10 cellular contexts compared by ENCODE assay signal in the genomic region with DNA sequence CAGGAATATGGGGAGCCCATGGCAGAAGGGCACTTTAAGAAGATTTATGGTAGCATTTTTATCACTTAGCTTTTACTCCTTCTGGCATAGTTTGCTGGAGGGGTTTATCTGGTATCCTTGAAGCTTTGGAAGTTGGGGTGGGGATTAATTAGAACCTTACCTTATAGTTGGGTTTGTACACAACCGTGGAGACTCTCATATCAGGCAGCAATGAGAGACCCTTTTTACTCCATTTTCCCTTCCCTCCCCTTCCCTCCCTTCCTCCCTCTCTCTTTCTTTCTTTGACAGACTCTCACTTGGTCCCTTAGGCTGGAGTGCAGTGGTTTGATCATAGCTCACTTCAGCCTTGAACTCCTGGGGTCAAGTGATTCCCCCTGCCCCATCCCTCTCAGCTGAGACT.
"Had no signal": no experiment of that assay in that cellular context is flagged by ENCODE, and none has a peak within 500 bp of the region (broad histone marks: within the 10 kb centered on the region; RNA-seq: fewer than 3 reads in every experiment).

No MANE protein-coding gene starts in this region.

- H3K27ac ChIP-seq: GM23248, HL-60, KMS-11 had no signal

- ATAC-seq: HCT116 had no signal

- H2AFZ ChIP-seq: GM23248 had no signal

- H3K9ac ChIP-seq: GM23248, KMS-11 had no signal

- DNase-seq: GM23248, GOT3, H7, HFFc6, IMR-90, KBM-7 had no signal

- H3K9me3 ChIP-seq: HAP-1 had no signal

- H3K27ac Mint-ChIP-seq: HFFc6 had no signal

- H3K4me3 Mint-ChIP-seq: HFFc6 had no signal

- H3K36me3 ChIP-seq: HAP-1 had no signal

- H3K4me2 ChIP-seq: KMS-11 had no signal

- H3K4me3 ChIP-seq: GM23248, HAP-1 had no signal

- H3K4me1 ChIP-seq: HAP-1 had no signal
